In the genomic region with DNA sequence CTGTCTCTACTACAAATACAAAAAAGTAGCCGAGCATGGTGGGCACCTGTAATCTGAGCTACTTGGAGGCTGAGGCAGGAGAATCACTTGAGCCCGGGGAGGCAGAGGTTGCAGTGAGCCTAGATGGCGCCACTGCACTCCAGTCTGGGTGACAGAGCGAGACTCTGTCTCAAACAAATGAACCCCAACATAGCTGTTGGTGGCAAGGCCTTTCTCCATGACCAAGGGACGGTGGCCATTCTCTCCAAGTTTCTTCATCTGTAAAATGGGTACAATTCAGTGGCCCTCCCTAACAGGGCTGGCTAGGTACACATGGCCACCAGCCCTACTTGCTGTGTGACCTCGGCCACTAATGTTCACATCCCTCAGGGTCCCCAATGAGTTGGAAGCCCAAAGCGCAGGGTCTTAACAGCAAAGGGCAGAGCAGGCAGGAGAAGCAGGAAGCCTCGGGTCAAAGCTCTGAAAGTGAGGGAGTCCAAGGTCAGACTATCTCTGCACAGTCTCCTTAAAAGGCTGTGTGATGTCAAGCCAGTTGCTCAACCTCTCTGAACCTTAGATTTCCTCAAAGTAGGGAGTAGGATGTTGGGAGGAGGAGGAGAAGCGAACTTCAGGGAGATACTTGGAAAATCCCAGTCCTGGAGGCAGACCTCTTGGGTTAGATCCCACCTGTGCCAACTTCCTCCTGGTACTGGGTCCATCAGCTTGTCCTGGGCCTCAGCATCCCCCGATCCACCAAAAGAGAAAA, we compare ENCODE assay signal across 6 cellular contexts. TPM values are rescaled to one million over a fixed set of nuclear protein-coding genes. Genes with fewer than 3 reads are reported as not detected.
DNase-seq lines count a peak whose midpoint lies in the region; ATAC-seq and TF ChIP-seq lines count a peak whose summit lies in the region.

No MANE protein-coding gene starts in this region.

- H3K27me3 ChIP-seq in heart right ventricle: no peaks in the 10 kb centered on the region
- no peaks in the 10 kb centered on the region for H3K27me3 ChIP-seq in prostate gland (replicated peaks; ENCODE audit: insufficient read depth)

- no peak for ATAC-seq in heart right ventricle
- ATAC-seq in left ventricle myocardium superior: no peak

- H3K4me3 ChIP-seq in heart right ventricle: peak overlapping the region; percentile 75 to 100 (median 94)
- H3K4me3 ChIP-seq in coronary artery: peak overlapping the region; percentile 93
- H3K4me3 ChIP-seq in prostate gland: peak overlapping the region; percentile 99

- H3K36me3 ChIP-seq in heart right ventricle (peaks cover 0 to 34% (median 15%) of the 10 kb centered on the region in 9 donors), prostate gland (no peaks in the 10 kb centered on the region)

- H3K27ac ChIP-seq in heart right ventricle: peak overlapping the region in 8 of 10 donors; percentile 99 to 100 (median 100)
- peak overlapping the region; percentile 100 for H3K27ac ChIP-seq in coronary artery
- H3K27ac ChIP-seq in prostate gland: peak overlapping the region; percentile 99 to 100

- H3K4me1 ChIP-seq in heart right ventricle (peaks cover 17 to 72% (median 65%) of the 10 kb centered on the region in 9 donors), prostate gland (replicated peaks) (peaks cover 25% of the 10 kb centered on the region)

- intact Hi-C loops in heart right ventricle (cut with DNase I) (loop anchor here (1.0 to 10.0 kb wide), 10 partner anchors 44 to 139 kb away; a partner anchor contains a TSS), left ventricle myocardium superior (cut with micrococcal nuclease) (loop anchor here (2.0 kb wide), 1 partner anchor 50 kb away; no protein-coding TSS in a partner anchor), prostate gland (cut with DNase I) (loop anchor here (1.0 to 5.0 kb wide), 3 partner anchors 45 to 139 kb away; a partner anchor contains a TSS)

- WGBS in heart right ventricle, 2 donors: 58 to 66% methylated on average over 10 of the region's 10 CpGs
- 49% methylated on average over 10 of the region's 10 CpGs for WGBS in prostate gland

- DNase-seq in heart right ventricle: no peak
- DNase-seq in left ventricle myocardium superior: no peak
- no peak for DNase-seq in coronary artery (ENCODE audit: low spot score)
- no peak for DNase-seq in prostate gland (ENCODE audit: low spot score)
- no peak for DNase-seq in NCI-H446 treated with DMSO at 0.1 percent for 48 hours (lab: John Stamatoyannopoulos, UW)
- no peak for DNase-seq in NOMO-1 (lab: John Stamatoyannopoulos, UW; ENCODE audit: unreplicated experiment in 2 of 2)

- TF ChIP-seq CTCF in heart right ventricle (IDR thresholded peaks at IDR 0.05) (peak in 5 of 9 donors; percentile 19 to 44 (median 34)), coronary artery (IDR thresholded peaks at IDR 0.05) (no peak), prostate gland (IDR thresholded peaks at IDR 0.05) (peak in 1 of 4 experiments; percentile 3)

- no peaks in the 10 kb centered on the region for H3K9me3 ChIP-seq in heart right ventricle
- no peaks in the 10 kb centered on the region for H3K9me3 ChIP-seq in prostate gland

- TF ChIP-seq POLR2A in prostate gland (IDR thresholded peaks at IDR 0.05): no peak

RNA-seq across cellular contexts. Expression of a gene that starts 2.7 kb away (rescaled TPM):
- total RNA-seq in heart right ventricle: 100 to 1,000 TPM in 9 of 10 donors, 10 to 100 TPM in 1; 93.7 to 195 (median 133) TPM
- polyA plus RNA-seq in heart right ventricle: 100 to 1,000 TPM; 103 to 278 TPM
- 89.2 TPM for total RNA-seq in left ventricle myocardium superior
- 100 to 1,000 TPM; 521 to 844 TPM for total RNA-seq in prostate gland

RNA-seq across cellular contexts. Expression of a gene that starts 4.4 kb away (rescaled TPM):
- total RNA-seq in heart right ventricle: 1 to 10 TPM in 5 of 10 donors, under 1 TPM in 5; 0.49 to 1.5 (median 0.96) TPM
- polyA plus RNA-seq in heart right ventricle: 1 to 10 TPM in 1 of 2 donors, under 1 TPM in 1; 0.17 to 7.8 TPM
- 0.57 TPM for total RNA-seq in left ventricle myocardium superior
- total RNA-seq in prostate gland: 10 to 100 TPM in 1 of 2 donors, 1 to 10 TPM in 1; 4.1 to 19.5 TPM

RNA-seq across cellular contexts. Expression of a gene that starts 44.2 kb away (rescaled TPM):
- total RNA-seq in heart right ventricle: 100 to 1,000 TPM in 1 of 10 donors, 10 to 100 TPM in 9; 73.2 to 114 (median 93.3) TPM
- polyA plus RNA-seq in heart right ventricle: 100 to 1,000 TPM; 135 to 163 TPM
- 98.0 TPM for total RNA-seq in left ventricle myocardium superior
- total RNA-seq in prostate gland: 100 to 1,000 TPM; 157 to 215 TPM

RNA-seq across cellular contexts. Expression of a gene that starts 52.5 kb away (rescaled TPM):
- total RNA-seq in heart right ventricle: 1 to 10 TPM in 4 of 10 donors, under 1 TPM in 6; 0.30 to 4.2 (median 0.85) TPM
- polyA plus RNA-seq in heart right ventricle: 1 to 10 TPM; 1.2 to 6.3 TPM
- total RNA-seq in left ventricle myocardium superior: 1.2 TPM
- total RNA-seq in prostate gland: 1 to 10 TPM in 1 of 2 donors, under 1 TPM in 1; 0.27 to 1.6 TPM
